In genomic region chr19:18661346-18661745, GRCh38 we compare ENCODE assay signal across 2 cellular contexts.
TF ChIP-seq lines count a peak whose summit lies in the region.

No MANE protein-coding gene starts in this region.

TF ChIP-seq in A549, 52 proteins besides CTCF, POLR2A, EP300 and RAD21:
- TF ChIP-seq CEBPB (IDR thresholded peaks at IDR 0.05) (no peak), ZFP36 (IDR thresholded peaks at IDR 0.05; ENCODE audit: borderline replicate concordance, partially characterized antibody) (no peak), TFCP2L1 (CRISPR knock-in tag; IDR thresholded peaks at IDR 0.05) (no peak), CHD2 (IDR thresholded peaks at IDR 0.05; ENCODE audit: low read length, partially characterized antibody) (no peak), HOXB5 (CRISPR knock-in tag; IDR thresholded peaks at IDR 0.05) (no peak), USF2 (IDR thresholded peaks at IDR 0.05) (no peak), JUN (IDR thresholded peaks at IDR 0.05) (no peak), RNF2 (IDR thresholded peaks at IDR 0.05; ENCODE audit: borderline replicate concordance, low read depth) (no peak), TP53 (CRISPR knock-in tag; IDR thresholded peaks at IDR 0.05) (no peak), EHF (CRISPR knock-in tag; IDR thresholded peaks at IDR 0.05) (no peak), REST (IDR thresholded peaks at IDR 0.05) (no peak), ZC3H11A (IDR thresholded peaks at IDR 0.05) (no peak), MAX (IDR thresholded peaks at IDR 0.05) (no peak), MAZ (IDR thresholded peaks at IDR 0.05; ENCODE audit: borderline replicate concordance, low read depth, low read length) (no peak), MYC (IDR thresholded peaks at IDR 0.05; ENCODE audit: borderline replicate concordance, low read length) (no peak), KDM1A (IDR thresholded peaks at IDR 0.05; ENCODE audit: low read depth) (no peak)

TF ChIP-seq in IMR-90, 13 proteins besides CTCF, POLR2A, EP300 and RAD21:
- TF ChIP-seq, protein P1, sequence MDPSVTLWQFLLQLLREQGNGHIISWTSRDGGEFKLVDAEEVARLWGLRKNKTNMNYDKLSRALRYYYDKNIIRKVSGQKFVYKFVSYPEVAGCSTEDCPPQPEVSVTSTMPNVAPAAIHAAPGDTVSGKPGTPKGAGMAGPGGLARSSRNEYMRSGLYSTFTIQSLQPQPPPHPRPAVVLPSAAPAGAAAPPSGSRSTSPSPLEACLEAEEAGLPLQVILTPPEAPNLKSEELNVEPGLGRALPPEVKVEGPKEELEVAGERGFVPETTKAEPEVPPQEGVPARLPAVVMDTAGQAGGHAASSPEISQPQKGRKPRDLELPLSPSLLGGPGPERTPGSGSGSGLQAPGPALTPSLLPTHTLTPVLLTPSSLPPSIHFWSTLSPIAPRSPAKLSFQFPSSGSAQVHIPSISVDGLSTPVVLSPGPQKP (IDR thresholded peaks at IDR 0.05; ENCODE audit: borderline replicate concordance, low read depth, low read length), result no peak
- TF ChIP-seq SMC3 (IDR thresholded peaks at IDR 0.05; ENCODE audit: low read depth, low read length) (no peak), BHLHE40 (IDR thresholded peaks at IDR 0.05; ENCODE audit: low read depth, low read length) (no peak), CEBPB (IDR thresholded peaks at IDR 0.05; ENCODE audit: low read depth, low read length) (no peak), RFX5 (IDR thresholded peaks at IDR 0.05; ENCODE audit: low read depth, low read length) (no peak), FOS (IDR thresholded peaks at IDR 0.05; ENCODE audit: low read depth, low read length) (no peak), MAZ (IDR thresholded peaks at IDR 0.05; ENCODE audit: borderline replicate concordance, low read depth, low read length) (no peak), USF2 (IDR thresholded peaks at IDR 0.05; ENCODE audit: low read depth, low read length) (no peak), MAFK (IDR thresholded peaks at IDR 0.05; ENCODE audit: low read depth, low read length) (no peak), RCOR1 (IDR thresholded peaks at IDR 0.05; ENCODE audit: insufficient replicate concordance, low read length) (no peak)
